In the genomic region with DNA sequence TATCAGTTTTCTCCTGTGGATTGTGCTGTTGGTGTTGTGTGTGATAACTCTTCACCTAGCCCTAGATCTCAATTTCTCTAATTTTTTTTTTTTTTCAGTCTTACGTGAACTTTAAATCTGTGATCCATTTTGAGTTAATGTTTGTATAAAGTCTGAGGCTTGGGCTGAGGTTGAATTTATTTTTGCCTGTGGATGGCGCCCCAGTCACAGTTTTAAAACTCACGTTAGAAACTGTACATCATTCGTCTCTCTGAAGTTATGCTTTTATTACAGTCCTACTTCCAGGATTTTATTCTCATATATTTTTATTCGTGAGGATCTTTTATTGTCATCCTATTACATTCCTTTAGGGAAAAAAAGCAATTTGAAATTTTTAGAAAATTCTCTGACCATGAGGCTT, we compare ENCODE assay signal across 10 cellular contexts.
DNase-seq lines count a peak whose midpoint lies in the region; ATAC-seq and TF ChIP-seq lines count a peak whose summit lies in the region.
"Had no signal": no experiment of that assay in that cellular context is flagged by ENCODE, and none has a peak within 500 bp of the region (broad histone marks: within the 10 kb centered on the region; RNA-seq: fewer than 3 reads in every experiment).

No MANE protein-coding gene starts in this region.

- H3K27me3 Mint-ChIP-seq in activated naive CD4-positive, alpha-beta T cell treated with anti-CD3 and anti-CD28 coated beads, Interleukin-2, amount 50 U/mL, for 24 hours = no peaks in the 10 kb centered on the region
- no peaks in the 10 kb centered on the region for H3K27me3 Mint-ChIP-seq in activated CD4-positive, alpha-beta T cell treated with anti-CD3 and anti-CD28 coated beads, Interleukin-2, amount 10 ng/mL, durations not matched to agents 7 days and 5 days
- no peaks in the 10 kb centered on the region for H3K27me3 Mint-ChIP-seq in stimulated activated naive B cell treated with anti-CD40 and anti-IgM and Interleukin-4, amounts not matched to agents 10 μg/mL and 1 μg/mL and 100 μg/mL, for 72 hours

- no peak for TF ChIP-seq EP300 in gastroesophageal sphincter (IDR thresholded peaks at IDR 0.05)

- peak overlapping the region; percentile 98 for H3K27ac Mint-ChIP-seq in activated naive CD4-positive, alpha-beta T cell treated with anti-CD3 and anti-CD28 coated beads, Interleukin-2, amount 50 U/mL, for 24 hours
- peak overlapping the region; percentile 76 for H3K27ac Mint-ChIP-seq in activated CD4-positive, alpha-beta T cell treated with anti-CD3 and anti-CD28 coated beads, Interleukin-2, amount 10 ng/mL, durations not matched to agents 7 days and 5 days
- peak overlapping the region; percentile 97 for H3K27ac Mint-ChIP-seq in stimulated activated naive B cell treated with anti-CD40 and anti-IgM and Interleukin-4, amounts not matched to agents 10 μg/mL and 1 μg/mL and 100 μg/mL, for 72 hours

- TF ChIP-seq POLR2A in gastroesophageal sphincter (IDR thresholded peaks at IDR 0.05) (no peak), body of pancreas (IDR thresholded peaks at IDR 0.05) (no peak)

- CTCF ChIA-PET in activated CD4-positive, alpha-beta T cell treated with anti-CD3 and anti-CD28 coated beads, Interleukin-2, amount 10 ng/mL, durations not matched to agents 7 days and 5 days (lab: Charles Lee) = interaction anchor here (0.6 to 0.7 kb wide), 2 partner anchors 55 to 254 kb away, joined by 3 to 4 read pairs; no protein-coding TSS in a partner anchor

- WGBS in gastroesophageal sphincter (ENCODE audit: low coverage in 1 of 2), 2 donors = 70 to 72% methylated on average over 4 of the region's 5 CpGs
- WGBS in body of pancreas, 2 donors = 72% methylated on average over 5 of the region's 5 CpGs

- H3K4me1 ChIP-seq in gastroesophageal sphincter (peaks cover 0 to 29% (median 0%) of the 10 kb centered on the region in 3 donors), body of pancreas (no peaks in the 10 kb centered on the region)
- H3K4me1 ChIP-seq: SJSA1 had no signal

- H3K27ac ChIP-seq in dorsolateral prefrontal cortex (peak overlapping the region in 35 of 59 donors; percentile 14 to 83 (median 63)), gastroesophageal sphincter (no peak overlapping the region), body of pancreas (no peak overlapping the region)
- H3K27ac ChIP-seq: SJSA1 had no signal

- no peak for ATAC-seq in stimulated activated naive B cell treated with anti-CD40 and anti-IgM and Interleukin-4, amounts not matched to agents 10 μg/mL and 1 μg/mL and 100 μg/mL, for 72 hours (replicated peaks)
- ATAC-seq in gastroesophageal sphincter (no peak), body of pancreas (no peak)

- POLR2A ChIA-PET in activated CD4-positive, alpha-beta T cell treated with anti-CD3 and anti-CD28 coated beads, Interleukin-2, amount 10 ng/mL, durations not matched to agents 7 days and 5 days (lab: Charles Lee) = no interaction called here

- DNase-seq in activated naive CD4-positive, alpha-beta T cell treated with Interleukin-2 at 50 U/mL for 16 hours = no peak
- no peak for DNase-seq in activated CD4-positive, alpha-beta T cell treated with anti-CD3 and anti-CD28 coated beads, Interleukin-2, amount 10 ng/mL, durations not matched to agents 7 days and 5 days
- no peak for DNase-seq in dorsolateral prefrontal cortex
- DNase-seq in stimulated activated naive B cell treated with anti-CD40 and anti-IgM and Interleukin-4, amounts not matched to agents 10 μg/mL and 1 μg/mL and 100 μg/mL, for 72 hours = no peak
- DNase-seq in body of pancreas = no peak
- DNase-seq in NCI-H1092 treated with DMSO at 0.1 percent for 48 hours (lab: John Stamatoyannopoulos, UW) = no peak
- DNase-seq: NCI-H524 had no signal

- H3K36me3 ChIP-seq in gastroesophageal sphincter (peaks cover 0 to 52% of the 10 kb centered on the region in 2 donors), body of pancreas (replicated peaks in 1 of 2; ENCODE audit: insufficient read depth in 1 of 2, low read depth in 2 of 2) (peaks cover 0 to 10% of the 10 kb centered on the region in 2 donors)

- H3K9me3 Mint-ChIP-seq in activated naive CD4-positive, alpha-beta T cell treated with anti-CD3 and anti-CD28 coated beads, Interleukin-2, amount 50 U/mL, for 24 hours = peaks cover 12% of the 10 kb centered on the region
- H3K9me3 Mint-ChIP-seq in activated CD4-positive, alpha-beta T cell treated with anti-CD3 and anti-CD28 coated beads, Interleukin-2, amount 10 ng/mL, durations not matched to agents 7 days and 5 days = peaks cover 54% of the 10 kb centered on the region
- H3K9me3 Mint-ChIP-seq in stimulated activated naive B cell treated with anti-CD40 and anti-IgM and Interleukin-4, amounts not matched to agents 10 μg/mL and 1 μg/mL and 100 μg/mL, for 72 hours = peaks cover 11 to 14% of the 10 kb centered on the region in 2 donors

- H3K36me3 Mint-ChIP-seq in activated naive CD4-positive, alpha-beta T cell treated with anti-CD3 and anti-CD28 coated beads, Interleukin-2, amount 50 U/mL, for 24 hours = peaks cover 53% of the 10 kb centered on the region
- peaks cover 85% of the 10 kb centered on the region for H3K36me3 Mint-ChIP-seq in activated CD4-positive, alpha-beta T cell treated with anti-CD3 and anti-CD28 coated beads, Interleukin-2, amount 10 ng/mL, durations not matched to agents 7 days and 5 days (ENCODE audit: low read depth)
- peaks cover 69 to 80% of the 10 kb centered on the region in 2 donors for H3K36me3 Mint-ChIP-seq in stimulated activated naive B cell treated with anti-CD40 and anti-IgM and Interleukin-4, amounts not matched to agents 10 μg/mL and 1 μg/mL and 100 μg/mL, for 72 hours

- TF ChIP-seq CTCF in dorsolateral prefrontal cortex (IDR thresholded peaks at IDR 0.05 in 54 of 56, conservative IDR thresholded peaks at IDR 0.05 in 2 of 56; ENCODE audit: low read depth in 1 of 56, partially characterized antibody in 56 of 56) = peak in 29 of 56 donors; percentile 6 to 40 (median 18)
- TF ChIP-seq CTCF in gastroesophageal sphincter (IDR thresholded peaks at IDR 0.05) = no peak
- no peak for TF ChIP-seq CTCF in body of pancreas (IDR thresholded peaks at IDR 0.05)

- H3K9me3 ChIP-seq in gastroesophageal sphincter = no peaks in the 10 kb centered on the region
- H3K9me3 ChIP-seq in body of pancreas = no peaks in the 10 kb centered on the region
- H3K9me3 ChIP-seq: SJSA1 had no signal

- no peak overlapping the region for H3K4me3 ChIP-seq in dorsolateral prefrontal cortex
- no peak overlapping the region for H3K4me3 ChIP-seq in gastroesophageal sphincter
- no peak overlapping the region for H3K4me3 ChIP-seq in body of pancreas
- H3K4me3 ChIP-seq: SJSA1 had no signal

- peak overlapping the region; percentile 31 for H3K4me3 Mint-ChIP-seq in activated naive CD4-positive, alpha-beta T cell treated with anti-CD3 and anti-CD28 coated beads, Interleukin-2, amount 50 U/mL, for 24 hours
- H3K4me3 Mint-ChIP-seq in activated CD4-positive, alpha-beta T cell treated with anti-CD3 and anti-CD28 coated beads, Interleukin-2, amount 10 ng/mL, durations not matched to agents 7 days and 5 days = peak overlapping the region; percentile 25
- H3K4me3 Mint-ChIP-seq in stimulated activated naive B cell treated with anti-CD40 and anti-IgM and Interleukin-4, amounts not matched to agents 10 μg/mL and 1 μg/mL and 100 μg/mL, for 72 hours = no peak overlapping the region

- H3K27me3 ChIP-seq in dorsolateral prefrontal cortex (no peaks in the 10 kb centered on the region), gastroesophageal sphincter (no peaks in the 10 kb centered on the region), body of pancreas (no peaks in the 10 kb centered on the region)
- H3K27me3 ChIP-seq: SJSA1 had no signal

- intact Hi-C loops in dorsolateral prefrontal cortex (cut with DNase I) (no loop called here), body of pancreas (cut with DNase I) (no loop called here)

- H3K4me1 Mint-ChIP-seq in activated naive CD4-positive, alpha-beta T cell treated with anti-CD3 and anti-CD28 coated beads, Interleukin-2, amount 50 U/mL, for 24 hours = peaks cover 49% of the 10 kb centered on the region
- H3K4me1 Mint-ChIP-seq in activated CD4-positive, alpha-beta T cell treated with anti-CD3 and anti-CD28 coated beads, Interleukin-2, amount 10 ng/mL, durations not matched to agents 7 days and 5 days = peaks cover 45% of the 10 kb centered on the region
- peaks cover 36 to 43% of the 10 kb centered on the region in 2 donors for H3K4me1 Mint-ChIP-seq in stimulated activated naive B cell treated with anti-CD40 and anti-IgM and Interleukin-4, amounts not matched to agents 10 μg/mL and 1 μg/mL and 100 μg/mL, for 72 hours

Comparison
In these comparisons a context has a peak if more than half of its experiments do, and no peak if none do; other contexts are left out.
1. H3K4me3 Mint-ChIP-seq: peak in activated naive CD4-positive, alpha-beta T cell treated with anti-CD3 and anti-CD28 coated beads, Interleukin-2, amount 50 U/mL, for 24 hours (single experiment) and activated CD4-positive, alpha-beta T cell treated with anti-CD3 and anti-CD28 coated beads, Interleukin-2, amount 10 ng/mL, durations not matched to agents 7 days and 5 days (single experiment); none in stimulated activated naive B cell treated with anti-CD40 and anti-IgM and Interleukin-4, amounts not matched to agents 10 μg/mL and 1 μg/mL and 100 μg/mL, for 72 hours (0 of 2).
2. H3K27ac ChIP-seq: peak in dorsolateral prefrontal cortex (35 of 59); none in gastroesophageal sphincter (0 of 4) and body of pancreas (0 of 4).
3. CTCF ChIP-seq: peak in dorsolateral prefrontal cortex (29 of 56); none in gastroesophageal sphincter (0 of 4) and body of pancreas (0 of 7).
4. Peak in every context shown above with its lines, with median percentiles within 50 percentile points of each other: H3K27ac Mint-ChIP-seq.